Comparison of ENCODE assay signal across 8 cellular contexts in the genomic region with DNA sequence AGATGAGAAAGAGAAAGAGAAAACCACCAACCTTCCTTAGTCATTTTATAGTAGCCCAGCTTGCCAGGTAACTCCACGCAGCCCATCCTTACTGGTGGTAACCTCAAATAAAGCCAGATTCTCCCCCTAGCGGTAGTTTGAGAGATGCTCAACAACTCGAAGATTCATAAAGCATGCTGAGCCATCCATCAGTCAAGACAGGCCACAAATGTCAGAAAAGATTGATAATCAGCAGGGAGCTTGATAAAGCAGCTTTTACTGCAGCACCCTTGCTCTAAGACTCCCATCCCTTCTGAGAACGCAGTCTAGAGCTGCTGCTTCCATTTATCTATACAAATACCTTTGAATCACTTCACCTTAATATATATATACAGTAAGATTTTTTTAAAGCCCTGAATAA.
DNase-seq lines count a peak whose midpoint lies in the region; ATAC-seq and TF ChIP-seq lines count a peak whose summit lies in the region.

No MANE protein-coding gene starts in this region.

- intact Hi-C loops in activated CD4-positive, alpha-beta T cell treated with anti-CD3 and anti-CD28 coated beads for 36 hours (cut with DNase I, micrococcal nuclease): no loop called here
- intact Hi-C loops in body of pancreas (cut with DNase I): no loop called here

- H3K9me3 ChIP-seq in body of pancreas: no peaks in the 10 kb centered on the region
- H3K9me3 ChIP-seq in tibial nerve: no peaks in the 10 kb centered on the region

- H3K36me3 ChIP-seq in body of pancreas (replicated peaks in 1 of 2; ENCODE audit: insufficient read depth in 1 of 2, low read depth in 2 of 2) (no peaks in the 10 kb centered on the region), tibial nerve (no peaks in the 10 kb centered on the region)

- 3% methylated on average over 4 of the region's 4 CpGs for WGBS in body of pancreas, 2 donors
- 5 to 13% methylated on average over 4 of the region's 4 CpGs for WGBS in tibial nerve, 2 donors

- no peak overlapping the region for H3K4me3 Mint-ChIP-seq in activated CD4-positive, alpha-beta T cell treated with anti-CD3 and anti-CD28 coated beads for 36 hours
- H3K4me3 Mint-ChIP-seq in HFFc6: no peak overlapping the region

- H3K9me3 Mint-ChIP-seq in activated CD4-positive, alpha-beta T cell treated with anti-CD3 and anti-CD28 coated beads for 36 hours (ENCODE audit: low read depth): no peaks in the 10 kb centered on the region
- H3K9me3 Mint-ChIP-seq in HFFc6: peaks cover 6% of the 10 kb centered on the region; the same call in 1 of the 2 replicates

- no peak for TF ChIP-seq EP300 in tibial nerve (IDR thresholded peaks at IDR 0.05)

- no peak overlapping the region for H3K4me3 ChIP-seq in body of pancreas
- no peak overlapping the region for H3K4me3 ChIP-seq in tibial nerve

- H3K27ac ChIP-seq in body of pancreas (no peak overlapping the region), tibial nerve (no peak overlapping the region)

- no peak for TF ChIP-seq POLR2A in body of pancreas (IDR thresholded peaks at IDR 0.05)
- TF ChIP-seq POLR2A in tibial nerve (IDR thresholded peaks at IDR 0.05): no peak

- H3K27me3 ChIP-seq in body of pancreas: peaks cover 0 to 4% of the 10 kb centered on the region in 2 donors
- H3K27me3 ChIP-seq in tibial nerve: no peaks in the 10 kb centered on the region

- H3K27ac Mint-ChIP-seq in activated CD4-positive, alpha-beta T cell treated with anti-CD3 and anti-CD28 coated beads for 36 hours: no peak overlapping the region
- no peak overlapping the region for H3K27ac Mint-ChIP-seq in HFFc6

- peak; percentile 42 for ATAC-seq in activated CD4-positive, alpha-beta T cell treated with anti-CD3 and anti-CD28 coated beads for 36 hours
- no peak for ATAC-seq in body of pancreas

- DNase-seq in activated CD4-positive, alpha-beta T cell treated with anti-CD3 and anti-CD28 coated beads for 36 hours: peak; percentile 34
- DNase-seq in activated CD4-positive, alpha-beta T cell treated with anti-CD3 and anti-CD28 coated beads, Interleukin-2, amount 50 U/mL, for 48 hours: no peak
- peak; percentile 30 for DNase-seq in HFFc6
- DNase-seq in NCI-H2171 (lab: John Stamatoyannopoulos, UW): peak; percentile 29
- DNase-seq in body of pancreas: peak in 3 of 4 donors; percentile 12 to 15 (median 15)
- peak; percentile 83 for DNase-seq in inferior parietal cortex (ENCODE audit: extremely low spot score)
- DNase-seq in tibial nerve (ENCODE audit: low spot score in 2 of 2): peak in 1 of 2 donors; percentile 19
- no peak for DNase-seq in mesenteric fat pad (ENCODE audit: low spot score)

- POLR2A ChIA-PET in activated CD4-positive, alpha-beta T cell treated with anti-CD3 and anti-CD28 coated beads for 36 hours (lab: Charles Lee): no interaction called here

- CTCF ChIA-PET in activated CD4-positive, alpha-beta T cell treated with anti-CD3 and anti-CD28 coated beads for 36 hours (lab: Charles Lee): interaction anchor here (0.7 to 1.0 kb wide), 3 partner anchors 10 to 13 kb away, joined by 3 to 4 read pairs (median 3); no protein-coding TSS in a partner anchor

- peak; percentile 69 for TF ChIP-seq CTCF in HFFc6 (IDR thresholded peaks at IDR 0.05)
- peak in 6 of 7 experiments; percentile 45 to 54 (median 48) for TF ChIP-seq CTCF in body of pancreas (IDR thresholded peaks at IDR 0.05)
- peak; percentile 50 to 65 (median 56) for TF ChIP-seq CTCF in tibial nerve (IDR thresholded peaks at IDR 0.05)

- H3K36me3 Mint-ChIP-seq in activated CD4-positive, alpha-beta T cell treated with anti-CD3 and anti-CD28 coated beads for 36 hours (ENCODE audit: low read depth): no peaks in the 10 kb centered on the region
- H3K36me3 Mint-ChIP-seq in HFFc6 (ENCODE audit: low read depth): no peaks in the 10 kb centered on the region

- H3K4me1 ChIP-seq in body of pancreas: no peaks in the 10 kb centered on the region
- H3K4me1 ChIP-seq in tibial nerve: no peaks in the 10 kb centered on the region

- no peaks in the 10 kb centered on the region for H3K27me3 Mint-ChIP-seq in activated CD4-positive, alpha-beta T cell treated with anti-CD3 and anti-CD28 coated beads for 36 hours
- H3K27me3 Mint-ChIP-seq in HFFc6 (ENCODE audit: insufficient read depth): no peaks in the 10 kb centered on the region; the same call in 1 of the 2 replicates

- H3K4me1 Mint-ChIP-seq in activated CD4-positive, alpha-beta T cell treated with anti-CD3 and anti-CD28 coated beads for 36 hours: no peaks in the 10 kb centered on the region
- H3K4me1 Mint-ChIP-seq in HFFc6 (ENCODE audit: low read depth): no peaks in the 10 kb centered on the region; the same call in 1 of the 2 replicates

Comparison
In these comparisons a context has a peak if more than half of its experiments do, and no peak if none do; other contexts are left out.
1. DNase-seq: peak in activated CD4-positive, alpha-beta T cell treated with anti-CD3 and anti-CD28 coated beads for 36 hours (single experiment), HFFc6 (single experiment), NCI-H2171 (single experiment), body of pancreas (3 of 4) and inferior parietal cortex (single experiment); none in activated CD4-positive, alpha-beta T cell treated with anti-CD3 and anti-CD28 coated beads, Interleukin-2, amount 50 U/mL, for 48 hours (0 of 2) and mesenteric fat pad (single experiment).
2. Peak in every context shown above with its lines, with median percentiles within 50 percentile points of each other: CTCF ChIP-seq.